29 cellular contexts compared by ENCODE assay signal in the genomic region with DNA sequence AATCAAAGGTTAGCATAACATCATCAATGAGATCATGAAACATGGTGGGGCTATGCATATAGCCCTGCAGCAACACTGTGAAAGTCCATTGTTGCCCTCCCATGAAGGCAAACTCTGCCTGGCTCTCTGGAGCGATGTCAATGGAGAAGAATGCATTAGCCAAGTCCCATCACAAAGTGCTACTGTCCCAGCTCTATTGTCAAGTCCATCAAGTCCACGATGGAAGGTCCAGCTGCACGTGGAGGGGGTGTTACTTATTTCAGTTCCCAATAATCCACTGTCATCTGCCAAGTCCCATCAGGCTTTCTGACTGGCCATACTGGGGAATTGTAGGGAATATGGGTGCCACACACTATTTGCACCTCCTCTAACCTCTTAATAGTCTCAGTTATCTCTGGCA.
"Had no signal": no experiment of that assay in that cellular context is flagged by ENCODE, and none has a peak within 500 bp of the region (broad histone marks: within the 10 kb centered on the region; RNA-seq: fewer than 3 reads in every experiment).

No MANE protein-coding gene starts in this region.

- H3K4me1 ChIP-seq: left lung, lower lobe of right lung, parathyroid adenoma, suprapubic skin, tibial artery, upper lobe of right lung had no signal

- H3K9me3 Mint-ChIP-seq: immature natural killer cell; naive thymus-derived CD8-positive, alpha-beta T cell; nephron; neural crest cell; stimulated activated naive B cell treated with anti-CD40 and anti-IgM and Interleukin-4, amounts not matched to agents 10 μg/mL and 1 μg/mL and 100 μg/mL, for 72 hours had no signal

- H3K9me3 ChIP-seq: heart right ventricle, left lung, lower lobe of right lung, stomach, suprapubic skin, thoracic aorta, tibial artery, upper lobe of right lung had no signal

- H3K36me3 ChIP-seq: thoracic aorta, upper lobe of right lung had no signal

- H3K27ac ChIP-seq: heart right ventricle, hepatocyte, left lung, lower lobe of right lung, parathyroid adenoma, skin epidermis, stomach, suprapubic skin, thoracic aorta, tibial artery, upper lobe of right lung had no signal

- H3K4me1 Mint-ChIP-seq: neural crest cell had no signal

- DNase-seq: heart right ventricle; immature natural killer cell; kidney; left colon; left lung; lower lobe of right lung; mammary epithelial cell; naive thymus-derived CD8-positive, alpha-beta T cell; occipital lobe; retina; right cardiac atrium; stimulated activated CD4-positive, alpha-beta T cell treated with anti-CD3 and anti-CD28 coated beads, Interleukin-12 subunit alpha, Interleukin-12 subunit beta, amount 100 ng/mL, for 4 hours; stimulated activated CD4-positive, alpha-beta T cell treated with anti-CD3 and anti-CD28 coated beads, Interleukin-15, amount 100 ng/mL, for 24 hours; stimulated activated CD4-positive, alpha-beta T cell treated with anti-CD3 and anti-CD28 coated beads, Interleukin-2, amount 100 ng/mL, for 24 hours; stimulated activated CD4-positive, alpha-beta T cell treated with anti-CD3 and anti-CD28 coated beads, Interleukin-4, amount 100 ng/mL, for 1 hour; stimulated activated naive B cell treated with anti-CD40 and anti-IgM and Interleukin-4, amounts not matched to agents 10 μg/mL and 1 μg/mL and 100 μg/mL, for 72 hours; stimulated activated naive CD8-positive, alpha-beta T cell treated with anti-CD3 and anti-CD28 coated beads, Interleukin-15, Interleukin-2, amounts not matched to agents 100 U/mL and 50 U/mL, for 24 hours; stomach; tibial artery; trophoblast cell; upper lobe of right lung had no signal

- H3K4me3 Mint-ChIP-seq: immature natural killer cell; naive thymus-derived CD8-positive, alpha-beta T cell; nephron; neural crest cell; stimulated activated naive B cell treated with anti-CD40 and anti-IgM and Interleukin-4, amounts not matched to agents 10 μg/mL and 1 μg/mL and 100 μg/mL, for 72 hours had no signal

- H3K27ac Mint-ChIP-seq: immature natural killer cell; naive thymus-derived CD8-positive, alpha-beta T cell; nephron; progenitor cell of endocrine pancreas; stimulated activated naive B cell treated with anti-CD40 and anti-IgM and Interleukin-4, amounts not matched to agents 10 μg/mL and 1 μg/mL and 100 μg/mL, for 72 hours had no signal

- H3K27me3 Mint-ChIP-seq: naive thymus-derived CD8-positive, alpha-beta T cell; progenitor cell of endocrine pancreas; stimulated activated naive B cell treated with anti-CD40 and anti-IgM and Interleukin-4, amounts not matched to agents 10 μg/mL and 1 μg/mL and 100 μg/mL, for 72 hours had no signal

- H3K27me3 ChIP-seq: heart right ventricle, hepatocyte, left lung, stomach, suprapubic skin, tibial artery, upper lobe of right lung had no signal

- H3K4me3 ChIP-seq: heart right ventricle, hepatocyte, left lung, lower lobe of right lung, skin epidermis, stomach, suprapubic skin, thoracic aorta, tibial artery, upper lobe of right lung had no signal
